ENCODE assay signal across 8 cellular contexts in the genomic region with DNA sequence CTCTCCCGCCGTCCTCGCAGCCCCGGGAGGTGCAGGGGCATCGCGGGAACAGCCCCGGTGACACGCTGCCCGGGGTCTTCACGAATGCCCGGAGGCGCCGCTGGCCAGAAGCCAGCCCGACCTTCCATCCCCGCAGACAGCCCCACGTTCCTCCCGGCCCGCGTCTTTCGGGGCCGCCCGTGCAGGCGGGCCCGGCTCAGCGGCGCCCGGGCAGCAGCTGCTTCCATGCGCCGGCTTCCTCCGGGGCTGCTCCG. TPM values are rescaled to one million over a fixed set of nuclear protein-coding genes. Genes with fewer than 3 reads are reported as not detected.
DNase-seq lines count a peak whose midpoint lies in the region; ATAC-seq, FAIRE-seq and TF ChIP-seq lines count a peak whose summit lies in the region.

No MANE protein-coding gene starts in this region.

- peaks cover 15% of the 10 kb centered on the region for H3K4me1 Mint-ChIP-seq in activated naive CD8-positive, alpha-beta T cell treated with anti-CD3 and anti-CD28 coated beads, Interleukin-2, amount 10 ng/mL, durations not matched to agents 7 days and 5 days

- no peaks in the 10 kb centered on the region for H3K27me3 Mint-ChIP-seq in activated naive CD8-positive, alpha-beta T cell treated with anti-CD3 and anti-CD28 coated beads, Interleukin-2, amount 10 ng/mL, durations not matched to agents 7 days and 5 days

- intact Hi-C loops in thyroid gland (cut with DNase I), result loop anchor here (5.0 kb wide), 2 partner anchors 43 to 178 kb away; partner anchors contain the start of gene PACS2

- H3K9ac ChIP-seq in keratinocyte (ENCODE audit: control insufficient read depth, extremely low read depth, insufficient read depth, low read length), result peak overlapping the region; percentile 83

- H4K20me1 ChIP-seq in keratinocyte (ENCODE audit: control insufficient read depth, extremely low read depth, insufficient read depth, low read length), result peaks cover 5% of the 10 kb centered on the region

- H3K4me3 ChIP-seq in keratinocyte (ENCODE audit: control insufficient read depth in 2 of 3, extremely low read depth in 1 of 3, insufficient read depth in 2 of 3, low read depth in 1 of 3, low read length in 3 of 3) (peak overlapping the region; percentile 63 to 68 (median 64)), thyroid gland (replicated peaks in 1 of 3) (peak overlapping the region in 2 of 3 donors; percentile 58 to 64)

- H2AFZ ChIP-seq in keratinocyte (ENCODE audit: control insufficient read depth, low read length), result peak overlapping the region; percentile 9

- no peak for FAIRE-seq in keratinocyte (lab: Jason Lieb, UNC)

- DNase-seq in activated naive CD8-positive, alpha-beta T cell treated with anti-CD3 and anti-CD28 coated beads, Interleukin-2, amount 10 ng/mL, durations not matched to agents 7 days and 5 days, result no peak
- DNase-seq in keratinocyte (ENCODE audit: low read depth, low spot score) (no peak), thyroid gland (no peak), CD1c-positive myeloid dendritic cell (ENCODE audit: extremely low spot score) (no peak), hippocampal formation (lab: John Stamatoyannopoulos, UW) (no peak), NK-92 (lab: John Stamatoyannopoulos, UW; ENCODE audit: unreplicated experiment) (no peak)

- dilution Hi-C loops in keratinocyte (cut with MboI; ENCODE audit: extremely low pct_ligation_motif_present, low sequenced_read_pairs), result no loop called here

- H3K27me3 ChIP-seq in keratinocyte (ENCODE audit: control insufficient read depth, extremely low read depth, insufficient read depth, low read length), result peaks cover 28% of the 10 kb centered on the region
- H3K27me3 ChIP-seq in thyroid gland, result no peaks in the 10 kb centered on the region

- H3K36me3 Mint-ChIP-seq in activated naive CD8-positive, alpha-beta T cell treated with anti-CD3 and anti-CD28 coated beads, Interleukin-2, amount 10 ng/mL, durations not matched to agents 7 days and 5 days, result no peaks in the 10 kb centered on the region

- POLR2A ChIA-PET in activated naive CD8-positive, alpha-beta T cell treated with anti-CD3 and anti-CD28 coated beads, Interleukin-2, amount 10 ng/mL, durations not matched to agents 7 days and 5 days (lab: Charles Lee), result interaction anchor here (0.7 to 5.7 kb wide), 12 partner anchors 9 to 469 kb away, joined by 3 to 118 read pairs (median 4); partner anchors contain the start of genes BRF1, CDCA4 and TEX22

- peak; percentile 0 for ATAC-seq in GM18505 (IDR thresholded peaks at IDR 0.05; ENCODE audit: unreplicated experiment)
- peak; percentile 1 for ATAC-seq in HG02885 (IDR thresholded peaks at IDR 0.05; ENCODE audit: poor library complexity, unreplicated experiment)
- peak; percentile 1 for ATAC-seq in activated naive CD8-positive, alpha-beta T cell treated with anti-CD3 and anti-CD28 coated beads, Interleukin-2, amount 10 ng/mL, durations not matched to agents 7 days and 5 days (ENCODE audit: low read depth)

- H3K79me2 ChIP-seq in keratinocyte (ENCODE audit: control insufficient read depth, insufficient read depth, low read length), result no peaks in the 10 kb centered on the region

- 0% methylated on average over 2 to 15 of the region's 31 CpGs for WGBS in thyroid gland, 2 donors

- TF ChIP-seq POLR2A in GM18505 (IDR thresholded peaks at IDR 0.05; ENCODE audit: borderline replicate concordance, extremely low read depth, insufficient read depth, insufficient read length) (no peak), thyroid gland (IDR thresholded peaks at IDR 0.05) (no peak)

- H3K27ac Mint-ChIP-seq in activated naive CD8-positive, alpha-beta T cell treated with anti-CD3 and anti-CD28 coated beads, Interleukin-2, amount 10 ng/mL, durations not matched to agents 7 days and 5 days, result no peak overlapping the region

- H3K4me2 ChIP-seq in keratinocyte (ENCODE audit: control insufficient read depth, extremely low read depth, insufficient read depth, low read depth, low read length), result peak overlapping the region; percentile 86

- H3K27ac ChIP-seq in keratinocyte (ENCODE audit: control insufficient read depth, insufficient read depth, low read length), result peak overlapping the region; percentile 60
- H3K27ac ChIP-seq in thyroid gland, result peak overlapping the region; percentile 91 to 97 (median 92)

- TF ChIP-seq CTCF in keratinocyte (optimal IDR thresholded peaks at IDR 0.05 in 1 of 3, IDR thresholded peaks at IDR 0.05 in 1 of 3, conservative IDR thresholded peaks at IDR 0.05 in 1 of 3; ENCODE audit: extremely low read depth in 1 of 3, insufficient read depth in 2 of 3, low read length in 3 of 3) (no peak), thyroid gland (IDR thresholded peaks at IDR 0.05) (no peak)

- H3K4me1 ChIP-seq in keratinocyte (ENCODE audit: control insufficient read depth, extremely low read depth, insufficient read depth, low read length) (peaks cover 15% of the 10 kb centered on the region), thyroid gland (peaks cover 36 to 48% of the 10 kb centered on the region in 2 donors)

- H3K9me1 ChIP-seq in keratinocyte (ENCODE audit: control insufficient read depth, extremely low read depth, insufficient read depth, low read length), result no peaks in the 10 kb centered on the region

- H3K9me3 Mint-ChIP-seq in activated naive CD8-positive, alpha-beta T cell treated with anti-CD3 and anti-CD28 coated beads, Interleukin-2, amount 10 ng/mL, durations not matched to agents 7 days and 5 days, result no peaks in the 10 kb centered on the region

- H3K9me3 ChIP-seq in keratinocyte (ENCODE audit: control insufficient read depth, low read depth, low read length) (no peaks in the 10 kb centered on the region), thyroid gland (no peaks in the 10 kb centered on the region)

- H3K36me3 ChIP-seq in keratinocyte (ENCODE audit: control insufficient read depth in 2 of 2, extremely low read depth in 1 of 2, insufficient read depth in 2 of 2, low read length in 2 of 2) (peaks cover 0 to 2% of the 10 kb centered on the region in 2 experiments), thyroid gland (no peaks in the 10 kb centered on the region)

- H3K4me3 Mint-ChIP-seq in activated naive CD8-positive, alpha-beta T cell treated with anti-CD3 and anti-CD28 coated beads, Interleukin-2, amount 10 ng/mL, durations not matched to agents 7 days and 5 days, result peak overlapping the region; percentile 78

RNA-seq across cellular contexts. Expression of gene TEDC1, which starts 0.8 kb away (rescaled TPM):
- 10 to 100 TPM; 43.3 to 47.6 TPM for total RNA-seq in activated naive CD8-positive, alpha-beta T cell treated with anti-CD3 and anti-CD28 coated beads, Interleukin-2, amount 10 ng/mL, durations not matched to agents 7 days and 5 days
- 4.2 to 5.0 TPM (median 5.0 TPM) in 3 replicates for polyA plus RNA-seq in keratinocyte
- polyA plus RNA-seq in keratinocyte (2011; ENCODE audit: low read depth), result 0.85 TPM
- 1.6 and 5.4 TPM in 2 replicates for polyA plus RNA-seq in keratinocyte (2011; cell fraction: cytosol; rRNA removed)
- polyA plus RNA-seq in keratinocyte (2011; cell fraction: nucleus; rRNA removed), result 5.5 and 5.6 TPM in 2 replicates
- polyA plus RNA-seq in keratinocyte (2012; ENCODE audit: low replicate concordance), result 2.0 and 10.5 TPM in 2 replicates
- 2.0 to 6.2 TPM (median 3.5 TPM) in 3 replicates for polyA minus RNA-seq in keratinocyte
- polyA minus RNA-seq in keratinocyte (2011; cell fraction: cytosol; rRNA and poly(A)+ RNA removed), result 8.6 TPM
- 2.7 and 3.4 TPM in 2 replicates for polyA minus RNA-seq in keratinocyte (2011; cell fraction: nucleus; rRNA and poly(A)+ RNA removed)
- 10 to 100 TPM in 2 of 4 donors, 1 to 10 TPM in 2; 3.4 to 13.9 (median 8.5) TPM for total RNA-seq in thyroid gland

RNA-seq across cellular contexts. Expression of gene CRIP1, which starts 3.6 kb away (rescaled TPM):
- 100 to 1,000 TPM; 445 to 453 TPM for total RNA-seq in activated naive CD8-positive, alpha-beta T cell treated with anti-CD3 and anti-CD28 coated beads, Interleukin-2, amount 10 ng/mL, durations not matched to agents 7 days and 5 days
- 1.1 to 1.7 TPM (median 1.3 TPM) in 3 replicates for polyA plus RNA-seq in keratinocyte
- not detected for polyA plus RNA-seq in keratinocyte (2011; ENCODE audit: low read depth)
- polyA plus RNA-seq in keratinocyte (2011; cell fraction: cytosol; rRNA removed), result 0.23 and 1.0 TPM in 2 replicates
- 0.27 and 0.85 TPM in 2 replicates for polyA plus RNA-seq in keratinocyte (2011; cell fraction: nucleus; rRNA removed)
- 2.2 TPM in 1 of 2 replicates, not detected in the other for polyA plus RNA-seq in keratinocyte (2012; ENCODE audit: low replicate concordance)
- not detected in 3 replicates for polyA minus RNA-seq in keratinocyte
- polyA minus RNA-seq in keratinocyte (2011; cell fraction: cytosol; rRNA and poly(A)+ RNA removed), result not detected
- 1.8 TPM in 1 of 2 replicates, not detected in the other for polyA minus RNA-seq in keratinocyte (2011; cell fraction: nucleus; rRNA and poly(A)+ RNA removed)
- total RNA-seq in thyroid gland, result 10 to 100 TPM in 3 of 4 donors, 1 to 10 TPM in 1; 6.0 to 30.8 (median 18.5) TPM

RNA-seq across cellular contexts. Expression of gene CRIP2, which starts 15.6 kb away (rescaled TPM):
- 1 to 10 TPM; 1.2 to 1.6 TPM for total RNA-seq in activated naive CD8-positive, alpha-beta T cell treated with anti-CD3 and anti-CD28 coated beads, Interleukin-2, amount 10 ng/mL, durations not matched to agents 7 days and 5 days
- polyA plus RNA-seq in keratinocyte, result 4.8 to 12.7 TPM (median 5.7 TPM) in 3 replicates
- polyA plus RNA-seq in keratinocyte (2011; ENCODE audit: low read depth), result 0.61 TPM
- 3.7 and 13.9 TPM in 2 replicates for polyA plus RNA-seq in keratinocyte (2011; cell fraction: cytosol; rRNA removed)
- polyA plus RNA-seq in keratinocyte (2011; cell fraction: nucleus; rRNA removed), result 5.7 and 7.8 TPM in 2 replicates
- polyA plus RNA-seq in keratinocyte (2012; ENCODE audit: low replicate concordance), result 6.0 and 8.3 TPM in 2 replicates
- polyA minus RNA-seq in keratinocyte, result 1.2 to 5.3 TPM (median 3.8 TPM) in 3 replicates
- 18.0 TPM for polyA minus RNA-seq in keratinocyte (2011; cell fraction: cytosol; rRNA and poly(A)+ RNA removed)
- 1.6 and 3.7 TPM in 2 replicates for polyA minus RNA-seq in keratinocyte (2011; cell fraction: nucleus; rRNA and poly(A)+ RNA removed)
- total RNA-seq in thyroid gland, result 100 to 1,000 TPM; 101 to 160 (median 136) TPM

RNA-seq across cellular contexts. Expression of gene TMEM121, which starts 36.1 kb away (rescaled TPM):
- 1 to 10 TPM; 8.1 to 8.8 TPM for total RNA-seq in activated naive CD8-positive, alpha-beta T cell treated with anti-CD3 and anti-CD28 coated beads, Interleukin-2, amount 10 ng/mL, durations not matched to agents 7 days and 5 days
- polyA plus RNA-seq in keratinocyte, result 0.18 to 0.31 TPM (median 0.23 TPM) in 3 replicates
- not detected for polyA plus RNA-seq in keratinocyte (2011; ENCODE audit: low read depth)
- polyA plus RNA-seq in keratinocyte (2011; cell fraction: cytosol; rRNA removed), result 0.05 and 0.53 TPM in 2 replicates
- polyA plus RNA-seq in keratinocyte (2011; cell fraction: nucleus; rRNA removed), result 0.14 and 0.20 TPM in 2 replicates
- 0.14 and 0.74 TPM in 2 replicates for polyA plus RNA-seq in keratinocyte (2012; ENCODE audit: low replicate concordance)
- 0.13 to 0.20 TPM in 2 of 3 replicates, not detected in the other for polyA minus RNA-seq in keratinocyte
- polyA minus RNA-seq in keratinocyte (2011; cell fraction: cytosol; rRNA and poly(A)+ RNA removed), result not detected
- 0.39 TPM in 1 of 2 replicates, not detected in the other for polyA minus RNA-seq in keratinocyte (2011; cell fraction: nucleus; rRNA and poly(A)+ RNA removed)
- 10 to 100 TPM in 3 of 4 donors, 1 to 10 TPM in 1; 9.3 to 19.1 (median 15.2) TPM for total RNA-seq in thyroid gland

Comparison
In these comparisons a context has a peak if more than half of its experiments do, and no peak if none do; other contexts are left out.
1. RNA of gene CRIP1, which starts 3.6 kb away (total RNA-seq): 445 to 453 TPM in activated naive CD8-positive, alpha-beta T cell treated with anti-CD3 and anti-CD28 coated beads, Interleukin-2, amount 10 ng/mL, durations not matched to agents 7 days and 5 days; 6.0 to 30.8 TPM in thyroid gland; every median in the first group is over 10 times any median in the second.
2. RNA of gene CRIP2, which starts 15.6 kb away (total RNA-seq): 101 to 160 TPM in thyroid gland; 1.2 to 1.6 TPM in activated naive CD8-positive, alpha-beta T cell treated with anti-CD3 and anti-CD28 coated beads, Interleukin-2, amount 10 ng/mL, durations not matched to agents 7 days and 5 days; every median in the first group is over 10 times any median in the second.
3. Peak in every context shown above with its lines, with median percentiles within 50 percentile points of each other: ATAC-seq.